In genomic region chr7:115102738-115103137, GRCh38 we compare ENCODE assay signal across 11 cellular contexts.
"Had no signal": no experiment of that assay in that cellular context is flagged by ENCODE, and none has a peak within 500 bp of the region (broad histone marks: within the 10 kb centered on the region; RNA-seq: fewer than 3 reads in every experiment).

No MANE protein-coding gene starts in this region.

- H3K9me3 ChIP-seq: HAP-1 had no signal

- H3K4me1 ChIP-seq: HAP-1 had no signal

- DNase-seq: GM23248, GOT3, H7, H9, HCEC 1CT, HFFc6 had no signal

- H3K4me2 ChIP-seq: GM23338 had no signal

- H3K9ac ChIP-seq: GM23248 had no signal

- H3K4me3 ChIP-seq: GM23248, GM23338, HAP-1 had no signal

- H2AFZ ChIP-seq: GM23248, GM23338 had no signal

- FAIRE-seq: H1, H54 had no signal

- H3K36me3 ChIP-seq: HAP-1 had no signal

- ATAC-seq: GM23338, HCT116 had no signal

- H3K27ac ChIP-seq: GM23248 had no signal
